ENCODE assay signal across 10 cellular contexts in the genomic region with DNA sequence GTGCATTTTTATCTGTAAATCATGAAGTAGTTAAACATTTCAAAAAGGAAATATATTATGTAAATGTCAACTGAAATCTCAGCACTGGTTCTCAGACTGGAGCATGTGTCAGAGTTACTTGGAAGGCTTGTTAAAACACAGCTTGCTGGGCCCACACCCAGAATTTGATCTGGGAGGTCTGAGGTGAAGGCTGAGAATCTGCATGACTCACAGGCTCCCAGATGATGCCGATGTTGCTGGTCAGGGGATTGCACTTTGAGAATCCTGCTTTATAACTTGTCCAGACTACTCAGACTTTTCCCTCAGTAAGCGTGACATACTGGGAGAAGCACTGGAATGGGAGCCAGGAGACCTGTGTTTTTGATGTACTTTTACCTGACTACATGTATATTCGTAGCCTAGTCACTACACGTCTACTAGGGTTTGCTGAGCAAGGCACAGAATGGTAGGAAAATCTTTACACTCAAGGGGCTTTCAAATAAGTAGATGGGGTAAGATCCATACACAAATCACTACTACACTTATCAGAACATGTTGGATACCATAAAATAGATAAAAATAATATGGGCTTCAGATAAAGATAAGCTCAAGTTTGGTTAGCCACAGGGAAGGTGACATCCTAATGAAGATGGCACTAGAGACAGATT.
DNase-seq lines count a peak whose midpoint lies in the region; ATAC-seq, FAIRE-seq and TF ChIP-seq lines count a peak whose summit lies in the region.
"Had no signal": no experiment of that assay in that cellular context is flagged by ENCODE, and none has a peak within 500 bp of the region (broad histone marks: within the 10 kb centered on the region; RNA-seq: fewer than 3 reads in every experiment).

No MANE protein-coding gene starts in this region.

- peak overlapping the region; percentile 60 for H3K9ac ChIP-seq in GM23248

- H3K4me2 ChIP-seq in GM23248 (ENCODE audit: unreplicated experiment) = peak overlapping the region; percentile 63

- H3K4me1 ChIP-seq in GM23248 (ENCODE audit: insufficient read depth) (peaks cover 22% of the 10 kb centered on the region), small intestine (ENCODE audit: control insufficient read depth in 2 of 2, insufficient read depth in 1 of 2, low read depth in 1 of 2, low read length in 1 of 2) (peaks cover 0 to 4% of the 10 kb centered on the region in 2 donors)

- H3F3A ChIP-seq in GM23248 (ENCODE audit: insufficient read depth) = peaks cover 24% of the 10 kb centered on the region

- H3K4me3 ChIP-seq in GM23248 (no peak overlapping the region), foreskin fibroblast (ENCODE audit: low read depth in 1 of 2, low read length in 2 of 2) (no peak overlapping the region), small intestine (ENCODE audit: low read depth in 1 of 2, low read length in 2 of 2) (no peak overlapping the region)

- 5% methylated on average over 4 of the region's 4 CpGs for WGBS in GM23248 (ENCODE audit: low coverage in 1 of 2, low lambda C conversion rate in 2 of 2, missing lambda C conversion rate in 2 of 2), 2 experiments
- 76 to 87% (median 84%) methylated on average over 4 of the region's 4 CpGs for whole genome bisulfite sequencing in small intestine, 3 donors

- peak; percentile 98 for ATAC-seq in SK-N-SH treated with all-trans-retinoic acid at 6 μM for 48 hours

- H3K79me2 ChIP-seq in GM23248 (ENCODE audit: insufficient read depth) = no peaks in the 10 kb centered on the region

- H3K27ac ChIP-seq in GM23248 (peak overlapping the region; percentile 90), small intestine (ENCODE audit: low read depth in 1 of 2, low read length in 1 of 2) (no peak overlapping the region)

- H3K36me3 ChIP-seq in GM23248 (ENCODE audit: low read depth) (no peaks in the 10 kb centered on the region), small intestine (ENCODE audit: control insufficient read depth in 2 of 2, insufficient read depth in 2 of 2, low read length in 2 of 2) (no peaks in the 10 kb centered on the region)

- H3K9me2 ChIP-seq in GM23248 (ENCODE audit: insufficient read depth) = no peaks in the 10 kb centered on the region

- H2AFZ ChIP-seq in GM23248 = no peak overlapping the region

- H4K20me1 ChIP-seq in GM23248 (ENCODE audit: insufficient read depth) = no peaks in the 10 kb centered on the region

- DNase-seq in GM23248 (peak; percentile 98), foreskin fibroblast (peak; percentile 97 to 98), small intestine (peak; percentile 6), retina (no peak), NCI-H1105 treated with DMSO at 0.1 percent for 48 hours (lab: John Stamatoyannopoulos, UW) (no peak), nucleus accumbens (lab: John Stamatoyannopoulos, UW) (no peak), NCI-H2171 treated with DMSO at 0.1 percent for 48 hours (lab: John Stamatoyannopoulos, UW) (no peak)
- DNase-seq: activated CD4-positive, alpha-beta T cell treated with anti-CD3 and anti-CD28 coated beads, Interleukin-2, amount 10 ng/mL, durations not matched to agents 24 days and 14 days; amygdala had no signal

- TF ChIP-seq CTCF in foreskin fibroblast (IDR thresholded peaks at IDR 0.05; ENCODE audit: low read depth, low read length) = no peak

- FAIRE-seq in small intestine (lab: Jason Lieb, UNC) = no peak

- in situ Hi-C loops in GM23248 (cut with MboI) = no loop called here

- H3K9me3 ChIP-seq in GM23248 (ENCODE audit: low read depth) = no peaks in the 10 kb centered on the region
- no peaks in the 10 kb centered on the region for H3K9me3 ChIP-seq in small intestine (ENCODE audit: control insufficient read depth, low read depth)

- H3K27me3 ChIP-seq in GM23248 (replicated peaks; ENCODE audit: insufficient read depth) = no peaks in the 10 kb centered on the region
- H3K27me3 ChIP-seq in small intestine (ENCODE audit: control insufficient read depth in 2 of 2, insufficient read depth in 2 of 2, low read length in 2 of 2) = no peaks in the 10 kb centered on the region

TF ChIP-seq in SK-N-SH treated with all-trans-retinoic acid at 6 μM for 48 hours, 23 proteins besides CTCF, POLR2A, EP300 and RAD21:
- TF ChIP-seq ZFP30 (CRISPR knock-in tag; IDR thresholded peaks at IDR 0.05) = no peak
- TF ChIP-seq, protein P1, sequence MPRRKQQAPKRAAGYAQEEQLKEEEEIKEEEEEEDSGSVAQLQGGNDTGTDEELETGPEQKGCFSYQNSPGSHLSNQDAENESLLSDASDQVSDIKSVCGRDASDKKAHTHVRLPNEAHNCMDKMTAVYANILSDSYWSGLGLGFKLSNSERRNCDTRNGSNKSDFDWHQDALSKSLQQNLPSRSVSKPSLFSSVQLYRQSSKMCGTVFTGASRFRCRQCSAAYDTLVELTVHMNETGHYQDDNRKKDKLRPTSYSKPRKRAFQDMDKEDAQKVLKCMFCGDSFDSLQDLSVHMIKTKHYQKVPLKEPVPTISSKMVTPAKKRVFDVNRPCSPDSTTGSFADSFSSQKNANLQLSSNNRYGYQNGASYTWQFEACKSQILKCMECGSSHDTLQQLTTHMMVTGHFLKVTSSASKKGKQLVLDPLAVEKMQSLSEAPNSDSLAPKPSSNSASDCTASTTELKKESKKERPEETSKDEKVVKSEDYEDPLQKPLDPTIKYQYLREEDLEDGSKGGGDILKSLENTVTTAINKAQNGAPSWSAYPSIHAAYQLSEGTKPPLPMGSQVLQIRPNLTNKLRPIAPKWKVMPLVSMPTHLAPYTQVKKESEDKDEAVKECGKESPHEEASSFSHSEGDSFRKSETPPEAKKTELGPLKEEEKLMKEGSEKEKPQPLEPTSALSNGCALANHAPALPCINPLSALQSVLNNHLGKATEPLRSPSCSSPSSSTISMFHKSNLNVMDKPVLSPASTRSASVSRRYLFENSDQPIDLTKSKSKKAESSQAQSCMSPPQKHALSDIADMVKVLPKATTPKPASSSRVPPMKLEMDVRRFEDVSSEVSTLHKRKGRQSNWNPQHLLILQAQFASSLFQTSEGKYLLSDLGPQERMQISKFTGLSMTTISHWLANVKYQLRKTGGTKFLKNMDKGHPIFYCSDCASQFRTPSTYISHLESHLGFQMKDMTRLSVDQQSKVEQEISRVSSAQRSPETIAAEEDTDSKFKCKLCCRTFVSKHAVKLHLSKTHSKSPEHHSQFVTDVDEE (CRISPR knock-in tag; IDR thresholded peaks at IDR 0.05) = no peak
- TF ChIP-seq TCF4 (CRISPR knock-in tag; IDR thresholded peaks at IDR 0.05; ENCODE audit: borderline replicate concordance) = no peak
- no peak for TF ChIP-seq ZC3H10 (CRISPR knock-in tag; IDR thresholded peaks at IDR 0.05)
- TF ChIP-seq ZFP3 (CRISPR knock-in tag; IDR thresholded peaks at IDR 0.05) = no peak
- TF ChIP-seq ISL1 (CRISPR knock-in tag; IDR thresholded peaks at IDR 0.05) = peak; percentile 27; the same call in 1 of the 2 replicates

Comparison
In these comparisons a context has a peak if more than half of its experiments do, and no peak if none do; other contexts are left out.
1. DNase-seq: peak in GM23248 (single experiment), foreskin fibroblast (2 of 2) and small intestine (single experiment); none in retina (single experiment), NCI-H1105 treated with DMSO at 0.1 percent for 48 hours (single experiment), nucleus accumbens (0 of 56) and NCI-H2171 treated with DMSO at 0.1 percent for 48 hours (single experiment).